1 cellular context compared by ENCODE assay signal in the genomic region with DNA sequence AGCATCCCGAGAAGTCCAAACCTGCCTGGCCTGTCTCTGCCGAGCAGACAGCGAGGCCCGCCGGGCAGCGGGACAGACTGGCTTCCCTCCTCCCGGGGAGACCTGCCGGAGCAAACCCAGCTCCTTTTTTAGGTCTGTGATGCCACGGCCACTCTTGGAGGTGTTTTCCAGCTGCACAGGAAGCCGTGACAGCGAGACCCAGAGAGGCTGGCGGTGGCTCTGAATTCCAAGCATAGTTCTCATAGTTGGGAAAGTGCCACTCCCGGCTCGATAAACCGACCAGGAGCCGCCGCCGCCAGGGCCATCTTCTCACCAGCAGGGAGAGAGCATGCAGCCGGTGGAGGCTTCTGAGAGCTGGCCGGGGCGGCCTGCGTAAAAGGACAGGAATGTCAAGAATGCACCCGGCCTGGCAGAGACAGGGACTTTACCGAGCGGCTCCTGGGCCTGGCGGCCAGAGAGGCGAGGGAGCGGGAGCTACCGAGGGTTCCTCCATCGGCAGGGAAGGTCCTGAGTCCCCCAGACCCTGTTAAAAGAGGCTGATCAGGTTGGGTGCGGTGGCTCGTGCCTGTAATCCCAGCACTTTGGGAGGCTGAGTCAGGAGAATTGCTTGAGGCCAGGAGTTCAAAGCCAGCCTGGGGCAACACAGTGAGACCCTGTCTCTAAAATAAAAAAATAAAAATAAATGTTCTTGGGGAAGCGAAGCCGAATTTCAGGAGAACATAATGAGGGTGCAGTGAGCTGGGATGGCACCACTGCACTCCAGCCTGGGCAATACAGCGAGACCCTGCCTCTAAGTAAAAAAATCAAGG.
A peak's percentile ranks its signal among the peaks of the same experiment; 100 is the strongest.
TF ChIP-seq lines count a peak whose summit lies in the region.

No MANE protein-coding gene starts in this region.

TF ChIP-seq in HepG2, 621 proteins besides CTCF, POLR2A, EP300 and RAD21 (continued from another document and continues in another):
- TF ChIP-seq, protein P1, sequence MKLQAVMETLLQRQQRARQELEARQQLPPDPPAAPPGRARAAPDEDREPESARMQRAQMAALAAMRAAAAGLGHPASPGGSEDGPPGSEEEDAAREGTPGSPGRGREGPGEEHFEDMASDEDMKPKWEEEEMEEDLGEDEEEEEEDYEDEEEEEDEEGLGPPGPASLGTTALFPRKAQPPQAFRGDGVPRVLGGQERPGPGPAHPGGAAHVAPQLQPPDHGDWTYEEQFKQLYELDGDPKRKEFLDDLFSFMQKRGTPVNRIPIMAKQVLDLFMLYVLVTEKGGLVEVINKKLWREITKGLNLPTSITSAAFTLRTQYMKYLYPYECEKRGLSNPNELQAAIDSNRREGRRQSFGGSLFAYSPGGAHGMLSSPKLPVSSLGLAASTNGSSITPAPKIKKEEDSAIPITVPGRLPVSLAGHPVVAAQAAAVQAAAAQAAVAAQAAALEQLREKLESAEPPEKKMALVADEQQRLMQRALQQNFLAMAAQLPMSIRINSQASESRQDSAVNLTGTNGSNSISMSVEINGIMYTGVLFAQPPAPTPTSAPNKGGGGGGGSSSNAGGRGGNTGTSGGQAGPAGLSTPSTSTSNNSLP (IDR thresholded peaks at IDR 0.05; ENCODE audit: low read depth, low read length), result peak; percentile 39; the same call in 1 of the 2 replicates
- TF ChIP-seq, protein P2, sequence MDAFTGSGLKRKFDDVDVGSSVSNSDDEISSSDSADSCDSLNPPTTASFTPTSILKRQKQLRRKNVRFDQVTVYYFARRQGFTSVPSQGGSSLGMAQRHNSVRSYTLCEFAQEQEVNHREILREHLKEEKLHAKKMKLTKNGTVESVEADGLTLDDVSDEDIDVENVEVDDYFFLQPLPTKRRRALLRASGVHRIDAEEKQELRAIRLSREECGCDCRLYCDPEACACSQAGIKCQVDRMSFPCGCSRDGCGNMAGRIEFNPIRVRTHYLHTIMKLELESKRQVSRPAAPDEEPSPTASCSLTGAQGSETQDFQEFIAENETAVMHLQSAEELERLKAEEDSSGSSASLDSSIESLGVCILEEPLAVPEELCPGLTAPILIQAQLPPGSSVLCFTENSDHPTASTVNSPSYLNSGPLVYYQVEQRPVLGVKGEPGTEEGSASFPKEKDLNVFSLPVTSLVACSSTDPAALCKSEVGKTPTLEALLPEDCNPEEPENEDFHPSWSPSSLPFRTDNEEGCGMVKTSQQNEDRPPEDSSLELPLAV (CRISPR knock-in tag; conservative IDR thresholded peaks at IDR 0.05; ENCODE audit: low read depth), result no peak
- no peak for TF ChIP-seq NR3C1 (CRISPR knock-in tag; IDR thresholded peaks at IDR 0.05)
- TF ChIP-seq, protein P3, sequence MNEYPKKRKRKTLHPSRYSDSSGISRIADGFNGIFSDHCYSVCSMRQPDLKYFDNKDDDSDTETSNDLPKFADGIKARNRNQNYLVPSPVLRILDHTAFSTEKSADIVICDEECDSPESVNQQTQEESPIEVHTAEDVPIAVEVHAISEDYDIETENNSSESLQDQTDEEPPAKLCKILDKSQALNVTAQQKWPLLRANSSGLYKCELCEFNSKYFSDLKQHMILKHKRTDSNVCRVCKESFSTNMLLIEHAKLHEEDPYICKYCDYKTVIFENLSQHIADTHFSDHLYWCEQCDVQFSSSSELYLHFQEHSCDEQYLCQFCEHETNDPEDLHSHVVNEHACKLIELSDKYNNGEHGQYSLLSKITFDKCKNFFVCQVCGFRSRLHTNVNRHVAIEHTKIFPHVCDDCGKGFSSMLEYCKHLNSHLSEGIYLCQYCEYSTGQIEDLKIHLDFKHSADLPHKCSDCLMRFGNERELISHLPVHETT (CRISPR knock-in tag; conservative IDR thresholded peaks at IDR 0.05), result peak; percentile 92
- 0 out of 2 replicates have a peak, but pooled peaks have one; percentile 59 for TF ChIP-seq ZNF816 (CRISPR knock-in tag; IDR thresholded peaks at IDR 0.05; ENCODE audit: borderline replicate concordance)
- no peak for TF ChIP-seq ZSCAN30 (CRISPR knock-in tag; IDR thresholded peaks at IDR 0.05)
- TF ChIP-seq HNRNPL (IDR thresholded peaks at IDR 0.05; ENCODE audit: low read depth, low read length), result peak; percentile 87; the same call in 1 of the 2 replicates
- TF ChIP-seq DMAP1 (CRISPR knock-in tag; IDR thresholded peaks at IDR 0.05), result no peak; the same call in 1 of the 2 replicates
- no peak for TF ChIP-seq SYNCRIP (IDR thresholded peaks at IDR 0.05; ENCODE audit: insufficient read depth, low read depth, low read length)
- no peak for TF ChIP-seq MATR3 (CRISPR knock-in tag; IDR thresholded peaks at IDR 0.05)
- no peak for TF ChIP-seq ZNF713 (CRISPR knock-in tag; IDR thresholded peaks at IDR 0.05)
- TF ChIP-seq ZNF143 (CRISPR knock-in tag; IDR thresholded peaks at IDR 0.05), result peak; percentile 48; the same call in 1 of the 2 replicates
- TF ChIP-seq, protein P4, sequence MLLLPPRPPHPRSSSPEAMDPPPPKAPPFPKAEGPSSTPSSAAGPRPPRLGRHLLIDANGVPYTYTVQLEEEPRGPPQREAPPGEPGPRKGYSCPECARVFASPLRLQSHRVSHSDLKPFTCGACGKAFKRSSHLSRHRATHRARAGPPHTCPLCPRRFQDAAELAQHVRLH (CRISPR knock-in tag; IDR thresholded peaks at IDR 0.05; ENCODE audit: borderline replicate concordance, low read depth), result peak; percentile 44; the same call in 1 of the 2 replicates
- peak; percentile 93 for TF ChIP-seq TBX2 (CRISPR knock-in tag; IDR thresholded peaks at IDR 0.05; ENCODE audit: borderline replicate concordance)
- TF ChIP-seq, protein P5, sequence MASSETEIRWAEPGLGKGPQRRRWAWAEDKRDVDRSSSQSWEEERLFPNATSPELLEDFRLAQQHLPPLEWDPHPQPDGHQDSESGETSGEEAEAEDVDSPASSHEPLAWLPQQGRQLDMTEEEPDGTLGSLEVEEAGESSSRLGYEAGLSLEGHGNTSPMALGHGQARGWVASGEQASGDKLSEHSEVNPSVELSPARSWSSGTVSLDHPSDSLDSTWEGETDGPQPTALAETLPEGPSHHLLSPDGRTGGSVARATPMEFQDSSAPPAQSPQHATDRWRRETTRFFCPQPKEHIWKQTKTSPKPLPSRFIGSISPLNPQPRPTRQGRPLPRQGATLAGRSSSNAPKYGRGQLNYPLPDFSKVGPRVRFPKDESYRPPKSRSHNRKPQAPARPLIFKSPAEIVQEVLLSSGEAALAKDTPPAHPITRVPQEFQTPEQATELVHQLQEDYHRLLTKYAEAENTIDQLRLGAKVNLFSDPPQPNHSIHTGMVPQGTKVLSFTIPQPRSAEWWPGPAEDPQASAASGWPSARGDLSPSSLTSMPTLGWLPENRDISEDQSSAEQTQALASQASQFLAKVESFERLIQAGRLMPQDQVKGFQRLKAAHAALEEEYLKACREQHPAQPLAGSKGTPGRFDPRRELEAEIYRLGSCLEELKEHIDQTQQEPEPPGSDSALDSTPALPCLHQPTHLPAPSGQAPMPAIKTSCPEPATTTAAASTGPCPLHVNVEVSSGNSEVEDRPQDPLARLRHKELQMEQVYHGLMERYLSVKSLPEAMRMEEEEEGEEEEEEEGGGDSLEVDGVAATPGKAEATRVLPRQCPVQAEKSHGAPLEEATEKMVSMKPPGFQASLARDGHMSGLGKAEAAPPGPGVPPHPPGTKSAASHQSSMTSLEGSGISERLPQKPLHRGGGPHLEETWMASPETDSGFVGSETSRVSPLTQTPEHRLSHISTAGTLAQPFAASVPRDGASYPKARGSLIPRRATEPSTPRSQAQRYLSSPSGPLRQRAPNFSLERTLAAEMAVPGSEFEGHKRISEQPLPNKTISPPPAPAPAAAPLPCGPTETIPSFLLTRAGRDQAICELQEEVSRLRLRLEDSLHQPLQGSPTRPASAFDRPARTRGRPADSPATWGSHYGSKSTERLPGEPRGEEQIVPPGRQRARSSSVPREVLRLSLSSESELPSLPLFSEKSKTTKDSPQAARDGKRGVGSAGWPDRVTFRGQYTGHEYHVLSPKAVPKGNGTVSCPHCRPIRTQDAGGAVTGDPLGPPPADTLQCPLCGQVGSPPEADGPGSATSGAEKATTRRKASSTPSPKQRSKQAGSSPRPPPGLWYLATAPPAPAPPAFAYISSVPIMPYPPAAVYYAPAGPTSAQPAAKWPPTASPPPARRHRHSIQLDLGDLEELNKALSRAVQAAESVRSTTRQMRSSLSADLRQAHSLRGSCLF (CRISPR knock-in tag; IDR thresholded peaks at IDR 0.05; ENCODE audit: borderline replicate concordance), result no peak
- TF ChIP-seq ELF1 (CRISPR knock-in tag; IDR thresholded peaks at IDR 0.05), result peak; percentile 41; the same call in 1 of the 2 replicates
- peak; percentile 54 for TF ChIP-seq IKZF4 (CRISPR knock-in tag; IDR thresholded peaks at IDR 0.05; ENCODE audit: borderline replicate concordance, low read depth, not compliant biosample characterization)
- peak; percentile 92 for TF ChIP-seq HDAC1 (CRISPR knock-in tag; IDR thresholded peaks at IDR 0.05)
- TF ChIP-seq, protein P6, sequence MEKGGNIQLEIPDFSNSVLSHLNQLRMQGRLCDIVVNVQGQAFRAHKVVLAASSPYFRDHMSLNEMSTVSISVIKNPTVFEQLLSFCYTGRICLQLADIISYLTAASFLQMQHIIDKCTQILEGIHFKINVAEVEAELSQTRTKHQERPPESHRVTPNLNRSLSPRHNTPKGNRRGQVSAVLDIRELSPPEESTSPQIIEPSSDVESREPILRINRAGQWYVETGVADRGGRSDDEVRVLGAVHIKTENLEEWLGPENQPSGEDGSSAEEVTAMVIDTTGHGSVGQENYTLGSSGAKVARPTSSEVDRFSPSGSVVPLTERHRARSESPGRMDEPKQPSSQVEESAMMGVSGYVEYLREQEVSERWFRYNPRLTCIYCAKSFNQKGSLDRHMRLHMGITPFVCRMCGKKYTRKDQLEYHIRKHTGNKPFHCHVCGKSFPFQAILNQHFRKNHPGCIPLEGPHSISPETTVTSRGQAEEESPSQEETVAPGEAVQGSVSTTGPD (CRISPR knock-in tag; IDR thresholded peaks at IDR 0.05), result peak; percentile 92
- peak; percentile 88; the same call in 1 of the 2 replicates for TF ChIP-seq MYC (CRISPR knock-in tag; IDR thresholded peaks at IDR 0.05; ENCODE audit: borderline replicate concordance)
- 0 out of 2 replicates have a peak, but pooled peaks have one; percentile 56 for TF ChIP-seq KLF6 (CRISPR knock-in tag; IDR thresholded peaks at IDR 0.05)
- TF ChIP-seq, protein P7, sequence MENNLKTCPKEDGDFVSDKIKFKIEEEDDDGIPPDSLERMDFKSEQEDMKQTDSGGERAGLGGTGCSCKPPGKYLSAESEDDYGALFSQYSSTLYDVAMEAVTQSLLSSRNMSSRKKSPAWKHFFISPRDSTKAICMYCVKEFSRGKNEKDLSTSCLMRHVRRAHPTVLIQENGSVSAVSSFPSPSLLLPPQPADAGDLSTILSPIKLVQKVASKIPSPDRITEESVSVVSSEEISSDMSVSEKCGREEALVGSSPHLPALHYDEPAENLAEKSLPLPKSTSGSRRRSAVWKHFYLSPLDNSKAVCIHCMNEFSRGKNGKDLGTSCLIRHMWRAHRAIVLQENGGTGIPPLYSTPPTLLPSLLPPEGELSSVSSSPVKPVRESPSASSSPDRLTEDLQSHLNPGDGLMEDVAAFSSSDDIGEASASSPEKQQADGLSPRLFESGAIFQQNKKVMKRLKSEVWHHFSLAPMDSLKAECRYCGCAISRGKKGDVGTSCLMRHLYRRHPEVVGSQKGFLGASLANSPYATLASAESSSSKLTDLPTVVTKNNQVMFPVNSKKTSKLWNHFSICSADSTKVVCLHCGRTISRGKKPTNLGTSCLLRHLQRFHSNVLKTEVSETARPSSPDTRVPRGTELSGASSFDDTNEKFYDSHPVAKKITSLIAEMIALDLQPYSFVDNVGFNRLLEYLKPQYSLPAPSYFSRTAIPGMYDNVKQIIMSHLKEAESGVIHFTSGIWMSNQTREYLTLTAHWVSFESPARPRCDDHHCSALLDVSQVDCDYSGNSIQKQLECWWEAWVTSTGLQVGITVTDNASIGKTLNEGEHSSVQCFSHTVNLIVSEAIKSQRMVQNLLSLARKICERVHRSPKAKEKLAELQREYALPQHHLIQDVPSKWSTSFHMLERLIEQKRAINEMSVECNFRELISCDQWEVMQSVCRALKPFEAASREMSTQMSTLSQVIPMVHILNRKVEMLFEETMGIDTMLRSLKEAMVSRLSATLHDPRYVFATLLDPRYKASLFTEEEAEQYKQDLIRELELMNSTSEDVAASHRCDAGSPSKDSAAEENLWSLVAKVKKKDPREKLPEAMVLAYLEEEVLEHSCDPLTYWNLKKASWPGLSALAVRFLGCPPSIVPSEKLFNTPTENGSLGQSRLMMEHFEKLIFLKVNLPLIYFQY (CRISPR knock-in tag; IDR thresholded peaks at IDR 0.05; ENCODE audit: borderline replicate concordance), result peak; percentile 63; the same call in 1 of the 2 replicates
- TF ChIP-seq SKI (IDR thresholded peaks at IDR 0.05; ENCODE audit: partially characterized antibody), result peak; percentile 94
- TF ChIP-seq, protein P8, sequence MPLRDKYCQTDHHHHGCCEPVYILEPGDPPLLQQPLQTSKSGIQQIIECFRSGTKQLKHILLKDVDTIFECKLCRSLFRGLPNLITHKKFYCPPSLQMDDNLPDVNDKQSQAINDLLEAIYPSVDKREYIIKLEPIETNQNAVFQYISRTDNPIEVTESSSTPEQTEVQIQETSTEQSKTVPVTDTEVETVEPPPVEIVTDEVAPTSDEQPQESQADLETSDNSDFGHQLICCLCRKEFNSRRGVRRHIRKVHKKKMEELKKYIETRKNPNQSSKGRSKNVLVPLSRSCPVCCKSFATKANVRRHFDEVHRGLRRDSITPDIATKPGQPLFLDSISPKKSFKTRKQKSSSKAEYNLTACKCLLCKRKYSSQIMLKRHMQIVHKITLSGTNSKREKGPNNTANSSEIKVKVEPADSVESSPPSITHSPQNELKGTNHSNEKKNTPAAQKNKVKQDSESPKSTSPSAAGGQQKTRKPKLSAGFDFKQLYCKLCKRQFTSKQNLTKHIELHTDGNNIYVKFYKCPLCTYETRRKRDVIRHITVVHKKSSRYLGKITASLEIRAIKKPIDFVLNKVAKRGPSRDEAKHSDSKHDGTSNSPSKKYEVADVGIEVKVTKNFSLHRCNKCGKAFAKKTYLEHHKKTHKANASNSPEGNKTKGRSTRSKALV (CRISPR knock-in tag; IDR thresholded peaks at IDR 0.05), result no peak
- TF ChIP-seq CBX5 (CRISPR knock-in tag; IDR thresholded peaks at IDR 0.05; ENCODE audit: borderline replicate concordance), result no peak; the same call in 1 of the 2 replicates
- no peak; the same call in 1 of the 2 replicates for TF ChIP-seq PCBP1 (IDR thresholded peaks at IDR 0.05; ENCODE audit: borderline replicate concordance, low read depth, low read length)
- peak; percentile 55 for TF ChIP-seq KDM6A (CRISPR knock-in tag; IDR thresholded peaks at IDR 0.05; ENCODE audit: low read depth)
